ENCODE assay signal across 24 cellular contexts in the genomic region with DNA sequence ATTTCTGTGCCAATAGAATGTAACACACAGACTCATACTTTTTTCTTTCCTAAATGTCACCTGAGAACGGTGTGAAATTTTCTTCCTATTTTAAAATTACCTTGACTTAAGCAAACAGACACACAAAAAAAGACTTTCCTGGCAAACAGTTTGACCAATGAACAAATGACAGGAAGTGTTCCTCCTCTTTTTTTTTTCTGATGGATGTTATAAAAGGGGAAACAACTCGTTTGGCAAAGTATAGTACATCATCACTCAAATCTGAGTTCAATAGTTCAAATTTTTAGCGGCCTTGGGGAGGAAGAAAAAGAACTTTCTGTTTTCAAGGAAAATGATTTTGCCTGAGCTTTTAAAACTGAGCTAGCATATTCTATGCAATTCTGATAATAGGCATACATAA. TPM values are rescaled to one million over a fixed set of nuclear protein-coding genes. Genes with fewer than 3 reads are reported as not detected.
DNase-seq lines count a peak whose midpoint lies in the region; ATAC-seq and TF ChIP-seq lines count a peak whose summit lies in the region.
"Had no signal": no experiment of that assay in that cellular context is flagged by ENCODE, and none has a peak within 500 bp of the region (broad histone marks: within the 10 kb centered on the region; RNA-seq: fewer than 3 reads in every experiment).

No MANE protein-coding gene starts in this region.

- no peaks in the 10 kb centered on the region for H4K20me1 ChIP-seq in osteoblast (ENCODE audit: insufficient read depth, low read length)

- H3K4me3 ChIP-seq in brain microvascular endothelial cell (ENCODE audit: low read depth, low read length) (no peak overlapping the region), osteoblast (ENCODE audit: insufficient read depth, low read length) (peak overlapping the region; percentile 62)
- H3K4me3 ChIP-seq: lower lobe of right lung, neural progenitor cell, sigmoid colon, SJCRH30, transverse colon had no signal

- peaks cover 36% of the 10 kb centered on the region for H3K4me1 ChIP-seq in osteoblast (ENCODE audit: insufficient read depth, low read length)
- H3K4me1 ChIP-seq: lower lobe of right lung, neural progenitor cell, sigmoid colon, SJCRH30, transverse colon had no signal

- H3K27me3 ChIP-seq in brain microvascular endothelial cell (replicated peaks) (no peaks in the 10 kb centered on the region), osteoblast (ENCODE audit: insufficient read depth, low read length) (no peaks in the 10 kb centered on the region)
- H3K27me3 ChIP-seq: neural progenitor cell, sigmoid colon, SJCRH30, transverse colon had no signal

- DNase-seq in HFFc6 = no peak
- DNase-seq in OCI-M1 (lab: John Stamatoyannopoulos, UW) = peak; percentile 61
- DNase-seq in brain microvascular endothelial cell = no peak
- no peak for DNase-seq in osteoblast (ENCODE audit: insufficient read length, low spot score, missing footprints)
- no peak for DNase-seq in T-helper 2 cell treated with Interferon-gamma antibody and Interleukin-4, amounts not matched to agents 5 μg/mL and 100 μg/mL, for 36 hours (ENCODE audit: low spot score)
- DNase-seq in ureter (ENCODE audit: low spot score) = no peak
- DNase-seq in stimulated activated CD4-positive, alpha-beta T cell treated with anti-CD3 and anti-CD28 coated beads, Interleukin-15, amount 100 ng/mL, for 24 hours = no peak
- DNase-seq: activated CD4-positive, alpha-beta T cell treated with anti-CD3 and anti-CD28 coated beads, Interleukin-2, amount 10 ng/mL, durations not matched to agents 24 days and 14 days; activated naive CD4-positive, alpha-beta T cell treated with Interleukin-2 at 50 U/mL for 16 hours; activated T-cell treated with anti-CD3 and anti-CD28 coated beads, Interleukin-2, amount 50 U/mL, for 48 hours; amniotic stem cell; CD4-positive, CD25-positive, alpha-beta regulatory T cell; DMS 273 treated with DMSO at 0.1 percent for 48 hours; KG1; lower lobe of right lung; NCI-H1694 treated with DMSO at 0.1 percent for 48 hours; NCI-H69; sigmoid colon; SJCRH30; transverse colon had no signal

- H3K27ac Mint-ChIP-seq in HFFc6 = peak overlapping the region; percentile 57; the same call in 1 of the 2 replicates
- no peak overlapping the region for H3K27ac Mint-ChIP-seq in T-helper 2 cell treated with Interferon-gamma antibody and Interleukin-4, amounts not matched to agents 5 μg/mL and 100 μg/mL, for 36 hours
- H3K27ac Mint-ChIP-seq: activated CD4-positive, alpha-beta T cell treated with anti-CD3 and anti-CD28 coated beads, Interleukin-2, amount 10 ng/mL, durations not matched to agents 24 days and 14 days; CD4-positive, CD25-positive, alpha-beta regulatory T cell; dendritic cell treated with granulocyte-macrophage colony-stimulating factor and Interleukin-4, amounts not matched to agents 40 ng/mL and 50 ng/mL, for 4 days; neural progenitor cell; progenitor cell of endocrine pancreas had no signal

- no peaks in the 10 kb centered on the region for H3K9me3 Mint-ChIP-seq in HFFc6
- no peaks in the 10 kb centered on the region for H3K9me3 Mint-ChIP-seq in T-helper 2 cell treated with Interferon-gamma antibody and Interleukin-4, amounts not matched to agents 5 μg/mL and 100 μg/mL, for 36 hours
- H3K9me3 Mint-ChIP-seq: activated CD4-positive, alpha-beta T cell treated with anti-CD3 and anti-CD28 coated beads, Interleukin-2, amount 10 ng/mL, durations not matched to agents 24 days and 14 days had no signal

- H3K4me2 ChIP-seq in osteoblast (ENCODE audit: insufficient read depth, low read length) = peak overlapping the region; percentile 86
- H3K4me2 ChIP-seq: neural progenitor cell had no signal

- H3K27ac ChIP-seq in brain microvascular endothelial cell (peak overlapping the region; percentile 21), osteoblast (ENCODE audit: low read depth, low read length) (peak overlapping the region; percentile 95)
- H3K27ac ChIP-seq: lower lobe of right lung, neural progenitor cell, SJCRH30, transverse colon had no signal

- TF ChIP-seq CTCF in HFFc6 (IDR thresholded peaks at IDR 0.05) (no peak), brain microvascular endothelial cell (IDR thresholded peaks at IDR 0.05; ENCODE audit: low read depth, low read length, missing control alignments) (no peak), osteoblast (IDR thresholded peaks at IDR 0.05; ENCODE audit: extremely low read depth, low read depth, low read length) (no peak)

- in situ Hi-C loops in brain microvascular endothelial cell (cut with HindIII; ENCODE audit: low pct_ligation_motif_present, low sequenced_read_pairs) = loop anchor here (25.0 kb wide), 1 partner anchor 730 kb away; a partner anchor contains a TSS

- no peak for ATAC-seq in GM19397 (IDR thresholded peaks at IDR 0.05; ENCODE audit: unreplicated experiment)
- ATAC-seq: lower lobe of right lung had no signal

- H3K27me3 Mint-ChIP-seq in HFFc6 (ENCODE audit: insufficient read depth) = no peaks in the 10 kb centered on the region
- H3K27me3 Mint-ChIP-seq in T-helper 2 cell treated with Interferon-gamma antibody and Interleukin-4, amounts not matched to agents 5 μg/mL and 100 μg/mL, for 36 hours (ENCODE audit: low read depth) = peaks cover 5% of the 10 kb centered on the region
- H3K27me3 Mint-ChIP-seq: progenitor cell of endocrine pancreas had no signal

- H3K4me1 Mint-ChIP-seq in HFFc6 (ENCODE audit: low read depth) = peaks cover 52% of the 10 kb centered on the region
- H3K4me1 Mint-ChIP-seq in T-helper 2 cell treated with Interferon-gamma antibody and Interleukin-4, amounts not matched to agents 5 μg/mL and 100 μg/mL, for 36 hours (ENCODE audit: low read depth) = no peaks in the 10 kb centered on the region
- H3K4me1 Mint-ChIP-seq: activated CD4-positive, alpha-beta T cell treated with anti-CD3 and anti-CD28 coated beads, Interleukin-2, amount 10 ng/mL, durations not matched to agents 24 days and 14 days; CD4-positive, CD25-positive, alpha-beta regulatory T cell; neural progenitor cell had no signal

- H3K36me3 ChIP-seq in brain microvascular endothelial cell (replicated peaks) (no peaks in the 10 kb centered on the region), osteoblast (ENCODE audit: insufficient read depth, low read length) (no peaks in the 10 kb centered on the region)
- H3K36me3 ChIP-seq: lower lobe of right lung, neural progenitor cell, sigmoid colon, SJCRH30, transverse colon had no signal

- H3K4me3 Mint-ChIP-seq in HFFc6 = no peak overlapping the region
- no peak overlapping the region for H3K4me3 Mint-ChIP-seq in T-helper 2 cell treated with Interferon-gamma antibody and Interleukin-4, amounts not matched to agents 5 μg/mL and 100 μg/mL, for 36 hours
- H3K4me3 Mint-ChIP-seq: activated CD4-positive, alpha-beta T cell treated with anti-CD3 and anti-CD28 coated beads, Interleukin-2, amount 10 ng/mL, durations not matched to agents 24 days and 14 days; CD4-positive, CD25-positive, alpha-beta regulatory T cell; dendritic cell treated with granulocyte-macrophage colony-stimulating factor and Interleukin-4, amounts not matched to agents 40 ng/mL and 50 ng/mL, for 4 days; neural progenitor cell had no signal

- no peak overlapping the region for H2AFZ ChIP-seq in osteoblast (ENCODE audit: low read length)
- H2AFZ ChIP-seq: neural progenitor cell had no signal

- H3K36me3 Mint-ChIP-seq in HFFc6 (ENCODE audit: low read depth) = peaks cover 33% of the 10 kb centered on the region
- H3K36me3 Mint-ChIP-seq in T-helper 2 cell treated with Interferon-gamma antibody and Interleukin-4, amounts not matched to agents 5 μg/mL and 100 μg/mL, for 36 hours (ENCODE audit: low read depth) = no peaks in the 10 kb centered on the region
- H3K36me3 Mint-ChIP-seq: CD4-positive, CD25-positive, alpha-beta regulatory T cell; neural progenitor cell had no signal

- H3K9me3 ChIP-seq in osteoblast (ENCODE audit: low read depth, low read length) = no peaks in the 10 kb centered on the region
- H3K9me3 ChIP-seq: lower lobe of right lung, sigmoid colon, transverse colon had no signal

- H3K79me2 ChIP-seq in osteoblast (ENCODE audit: insufficient read depth, low read length) = peaks cover 75% of the 10 kb centered on the region

RNA-seq across cellular contexts. Expression of a gene that starts 19.8 kb away (rescaled TPM):
- 10 to 100 TPM; 29.4 to 45.8 (median 36.5) TPM for total RNA-seq in HFFc6 (2021; fragmentation: NEBNext Ultra II Directional; extraction: Animal tissue kit (Norgen Biotek cat#: 25700))
- 7.1 and 8.3 TPM in 2 replicates for total RNA-seq in osteoblast
- not detected for total RNA-seq in ureter
